Comparison of ENCODE assay signal across 12 cellular contexts in genomic region chr6:30481213-30481964, GRCh38. TPM values are rescaled to one million over a fixed set of nuclear protein-coding genes. Genes with fewer than 3 reads are reported as not detected.
DNase-seq lines count a peak whose midpoint lies in the region; ATAC-seq, FAIRE-seq and TF ChIP-seq lines count a peak whose summit lies in the region.
"Had no signal": no experiment of that assay in that cellular context is flagged by ENCODE, and none has a peak within 500 bp of the region (broad histone marks: within the 10 kb centered on the region; RNA-seq: fewer than 3 reads in every experiment).

No MANE protein-coding gene starts in this region.

- no peaks in the 10 kb centered on the region; the same call in 2 of the 3 replicates for H3K9me3 ChIP-seq in A549
- no peaks in the 10 kb centered on the region for H3K9me3 ChIP-seq in iPS DF 6.9 (ENCODE audit: control insufficient read depth, insufficient read depth, low read length)
- H3K9me3 ChIP-seq: stomach had no signal

- ATAC-seq in A549, result peak; percentile 47 to 57; a peak in 5 of 6 replicates

- no peak for FAIRE-seq in A549 (lab: Jason Lieb, UNC)

- TF ChIP-seq CTCF in A549 (IDR thresholded peaks at IDR 0.05) (no peak), GM12873 (IDR thresholded peaks at IDR 0.05; ENCODE audit: insufficient read depth, low read depth, low read length, missing control alignments) (peak; percentile 1)

- TF ChIP-seq POLR2A in A549 (IDR thresholded peaks at IDR 0.05; ENCODE audit: low read length), result no peak

- H3K4me3 Mint-ChIP-seq in activated T-cell treated with anti-CD3 and anti-CD28 coated beads, Interleukin-2, amount 50 U/mL, for 24 hours, result peak overlapping the region; percentile 44

- H3K36me3 Mint-ChIP-seq in activated T-cell treated with anti-CD3 and anti-CD28 coated beads, Interleukin-2, amount 50 U/mL, for 24 hours (ENCODE audit: low read depth), result no peaks in the 10 kb centered on the region
- H3K36me3 Mint-ChIP-seq: activated naive CD4-positive, alpha-beta T cell treated with anti-CD3 and anti-CD28 coated beads, Interleukin-2, amount 50 U/mL, for 24 hours had no signal

- H3K27me3 ChIP-seq in iPS DF 6.9 (ENCODE audit: control insufficient read depth, insufficient read depth, low read length), result peaks cover 14% of the 10 kb centered on the region; the same call in 1 of the 2 replicates

- H3K9me3 Mint-ChIP-seq in activated T-cell treated with anti-CD3 and anti-CD28 coated beads, Interleukin-2, amount 50 U/mL, for 24 hours, result no peaks in the 10 kb centered on the region
- H3K9me3 Mint-ChIP-seq: activated naive CD4-positive, alpha-beta T cell treated with anti-CD3 and anti-CD28 coated beads, Interleukin-2, amount 50 U/mL, for 24 hours had no signal

- H3K4me2 ChIP-seq in A549, result peak overlapping the region; percentile 76

- CTCF ChIA-PET in A549 (lab: Yijun Ruan, JAX), result interaction anchor here (0.6 to 10.2 kb wide), 30 partner anchors 7 to 598 kb away, joined by 3 to 320 read pairs (median 6); no protein-coding TSS in a partner anchor

- H3K27ac ChIP-seq in A549 (no peak overlapping the region), iPS DF 6.9 (ENCODE audit: low read length) (no peak overlapping the region)
- H3K27ac ChIP-seq: HL-60, stomach, VCaP had no signal

- no peak for TF ChIP-seq EP300 in A549 (IDR thresholded peaks at IDR 0.05)

- no peak for TF ChIP-seq RAD21 in A549 (conservative IDR thresholded peaks at IDR 0.05 in 1 of 2, IDR thresholded peaks at IDR 0.05 in 1 of 2)

- peak overlapping the region; percentile 27; the same call in 2 of the 3 replicates for H3K4me3 ChIP-seq in A549
- peak overlapping the region; percentile 10; the same call in 1 of the 2 replicates for H3K4me3 ChIP-seq in iPS DF 6.9 (ENCODE audit: low read length)
- H3K4me3 ChIP-seq: stomach had no signal

- peaks cover 56% of the 10 kb centered on the region for H3K27me3 Mint-ChIP-seq in activated T-cell treated with anti-CD3 and anti-CD28 coated beads, Interleukin-2, amount 50 U/mL, for 24 hours

- no peaks in the 10 kb centered on the region for H3K36me3 ChIP-seq in iPS DF 6.9 (ENCODE audit: control insufficient read depth, insufficient read depth, low read length)
- H3K36me3 ChIP-seq: stomach had no signal

- H3K4me1 Mint-ChIP-seq in activated T-cell treated with anti-CD3 and anti-CD28 coated beads, Interleukin-2, amount 50 U/mL, for 24 hours (ENCODE audit: low read depth), result peaks cover 29% of the 10 kb centered on the region

- DNase-seq in A549 (ENCODE audit: low read depth in 1 of 2, low spot score in 1 of 2) (no peak), iPS DF 6.9 (ENCODE audit: low read depth, low spot score) (no peak), SKM-1 treated with dmso at 0.1 percent for 144 hours (lab: John Stamatoyannopoulos, UW; ENCODE audit: unreplicated experiment) (no peak), NCI-H2171 treated with DMSO at 0.1 percent for 48 hours (lab: John Stamatoyannopoulos, UW) (no peak), OCI-M2 (lab: John Stamatoyannopoulos, UW; ENCODE audit: unreplicated experiment) (no peak)
- DNase-seq in activated T-cell treated with anti-CD3 and anti-CD28 coated beads, Interleukin-2, amount 50 U/mL, for 24 hours, result no peak
- no peak for DNase-seq in activated CD4-positive, CD25-positive, alpha-beta regulatory T cell treated with anti-CD3 and anti-CD28 coated beads, Interleukin-2, amount 50 U/mL, for 72 hours

- POLR2A ChIA-PET in A549 (lab: Yijun Ruan, JAX), result interaction anchor here (1.4 kb wide), 1 partner anchor 117 kb away, joined by 3 read pairs; no protein-coding TSS in a partner anchor

- 2% methylated on average over 8 of the region's 33 CpGs for WGBS in A549 (ENCODE audit: missing lambda C conversion rate)
- WGBS in iPS DF 6.9 (ENCODE audit: insufficient coverage, insufficient read length), result no CpG with 5 or more reads among the region's 33 CpGs

- no peak overlapping the region for H3K27ac Mint-ChIP-seq in activated T-cell treated with anti-CD3 and anti-CD28 coated beads, Interleukin-2, amount 50 U/mL, for 24 hours
- H3K27ac Mint-ChIP-seq: activated naive CD4-positive, alpha-beta T cell treated with anti-CD3 and anti-CD28 coated beads, Interleukin-2, amount 50 U/mL, for 24 hours had no signal

- H3K4me1 ChIP-seq in A549, result peaks cover 14% of the 10 kb centered on the region; the same call in 1 of the 3 replicates
- no peaks in the 10 kb centered on the region for H3K4me1 ChIP-seq in iPS DF 6.9 (ENCODE audit: control insufficient read depth, insufficient read depth, low read length)

TF ChIP-seq in A549, 52 proteins besides CTCF, POLR2A, EP300 and RAD21:
- TF ChIP-seq JUNB (IDR thresholded peaks at IDR 0.05) (no peak), NFE2L2 (conservative IDR thresholded peaks at IDR 0.05; ENCODE audit: low read length) (no peak), CBX2 (IDR thresholded peaks at IDR 0.05; ENCODE audit: borderline replicate concordance, low read depth) (no peak), HMGXB4 (CRISPR knock-in tag; IDR thresholded peaks at IDR 0.05; ENCODE audit: borderline replicate concordance) (no peak), NR3C1 (IDR thresholded peaks at IDR 0.05) (no peak), MAFK (IDR thresholded peaks at IDR 0.05; ENCODE audit: partially characterized antibody) (no peak), MYC (IDR thresholded peaks at IDR 0.05; ENCODE audit: borderline replicate concordance, low read length) (no peak), RFX5 (IDR thresholded peaks at IDR 0.05) (no peak), CBX8 (IDR thresholded peaks at IDR 0.05) (no peak), GATA3 (IDR thresholded peaks at IDR 0.05; ENCODE audit: borderline replicate concordance) (no peak), KDM1A (IDR thresholded peaks at IDR 0.05; ENCODE audit: low read depth) (no peak), MAZ (IDR thresholded peaks at IDR 0.05; ENCODE audit: borderline replicate concordance, low read depth, low read length) (no peak), EHMT2 (IDR thresholded peaks at IDR 0.05; ENCODE audit: low read depth) (no peak), HDAC2 (IDR thresholded peaks at IDR 0.05) (no peak), ZFP36 (IDR thresholded peaks at IDR 0.05; ENCODE audit: borderline replicate concordance, partially characterized antibody) (no peak)

RNA-seq across cellular contexts. Expression of gene HLA-E, which starts 7.9 kb away (rescaled TPM):
- polyA plus RNA-seq in A549 (2011; rRNA removed) (38.3 and 40.0 TPM in 2 replicates), A549 (2017; fragmentation: RNase III; extraction: RNeasy Plus Mini Kit Qiagen cat#74134 plus additional on column Dnase treatment) (33.6 to 41.7 TPM (median 40.3 TPM) in 3 replicates)
- polyA plus RNA-seq in A549 (2012; cell fraction: cytosol; rRNA removed), result 26.0 and 28.5 TPM in 2 replicates
- polyA plus RNA-seq in A549 (2012; cell fraction: nucleus; rRNA removed), result 37.9 and 38.5 TPM in 2 replicates
- 23.6 and 24.0 TPM in 2 replicates for polyA minus RNA-seq in A549 (2011; rRNA and poly(A)+ RNA removed)
